1 cellular context compared by ENCODE assay signal in genomic region chr7:90613088-90613498, GRCh38.
TF ChIP-seq lines count a peak whose summit lies in the region.

No MANE protein-coding gene starts in this region.

TF ChIP-seq in GM12878, 131 proteins besides CTCF, POLR2A, EP300 and RAD21 (continued from another document and continues in another):
- TF ChIP-seq, protein P1, sequence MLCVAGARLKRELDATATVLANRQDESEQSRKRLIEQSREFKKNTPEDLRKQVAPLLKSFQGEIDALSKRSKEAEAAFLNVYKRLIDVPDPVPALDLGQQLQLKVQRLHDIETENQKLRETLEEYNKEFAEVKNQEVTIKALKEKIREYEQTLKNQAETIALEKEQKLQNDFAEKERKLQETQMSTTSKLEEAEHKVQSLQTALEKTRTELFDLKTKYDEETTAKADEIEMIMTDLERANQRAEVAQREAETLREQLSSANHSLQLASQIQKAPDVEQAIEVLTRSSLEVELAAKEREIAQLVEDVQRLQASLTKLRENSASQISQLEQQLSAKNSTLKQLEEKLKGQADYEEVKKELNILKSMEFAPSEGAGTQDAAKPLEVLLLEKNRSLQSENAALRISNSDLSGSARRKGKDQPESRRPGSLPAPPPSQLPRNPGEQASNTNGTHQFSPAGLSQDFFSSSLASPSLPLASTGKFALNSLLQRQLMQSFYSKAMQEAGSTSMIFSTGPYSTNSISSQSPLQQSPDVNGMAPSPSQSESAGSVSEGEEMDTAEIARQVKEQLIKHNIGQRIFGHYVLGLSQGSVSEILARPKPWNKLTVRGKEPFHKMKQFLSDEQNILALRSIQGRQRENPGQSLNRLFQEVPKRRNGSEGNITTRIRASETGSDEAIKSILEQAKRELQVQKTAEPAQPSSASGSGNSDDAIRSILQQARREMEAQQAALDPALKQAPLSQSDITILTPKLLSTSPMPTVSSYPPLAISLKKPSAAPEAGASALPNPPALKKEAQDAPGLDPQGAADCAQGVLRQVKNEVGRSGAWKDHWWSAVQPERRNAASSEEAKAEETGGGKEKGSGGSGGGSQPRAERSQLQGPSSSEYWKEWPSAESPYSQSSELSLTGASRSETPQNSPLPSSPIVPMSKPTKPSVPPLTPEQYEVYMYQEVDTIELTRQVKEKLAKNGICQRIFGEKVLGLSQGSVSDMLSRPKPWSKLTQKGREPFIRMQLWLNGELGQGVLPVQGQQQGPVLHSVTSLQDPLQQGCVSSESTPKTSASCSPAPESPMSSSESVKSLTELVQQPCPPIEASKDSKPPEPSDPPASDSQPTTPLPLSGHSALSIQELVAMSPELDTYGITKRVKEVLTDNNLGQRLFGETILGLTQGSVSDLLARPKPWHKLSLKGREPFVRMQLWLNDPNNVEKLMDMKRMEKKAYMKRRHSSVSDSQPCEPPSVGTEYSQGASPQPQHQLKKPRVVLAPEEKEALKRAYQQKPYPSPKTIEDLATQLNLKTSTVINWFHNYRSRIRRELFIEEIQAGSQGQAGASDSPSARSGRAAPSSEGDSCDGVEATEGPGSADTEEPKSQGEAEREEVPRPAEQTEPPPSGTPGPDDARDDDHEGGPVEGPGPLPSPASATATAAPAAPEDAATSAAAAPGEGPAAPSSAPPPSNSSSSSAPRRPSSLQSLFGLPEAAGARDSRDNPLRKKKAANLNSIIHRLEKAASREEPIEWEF (IDR thresholded peaks at IDR 0.05; ENCODE audit: insufficient replicate concordance, low read depth, low read length), result no peak
- TF ChIP-seq ZNF622 (IDR thresholded peaks at IDR 0.05), result no peak
- TF ChIP-seq ATF2 (IDR thresholded peaks at IDR 0.05; ENCODE audit: low read length), result peak; percentile 62
- TF ChIP-seq SREBF2 (IDR thresholded peaks at IDR 0.05; ENCODE audit: low read length), result no peak
- no peak for TF ChIP-seq E2F8 (IDR thresholded peaks at IDR 0.05; ENCODE audit: low read depth, partially characterized antibody)
- TF ChIP-seq CBFB (IDR thresholded peaks at IDR 0.05; ENCODE audit: low read depth), result peak; percentile 59; the same call in 1 of the 2 replicates
- TF ChIP-seq ZNF217 (IDR thresholded peaks at IDR 0.05), result no peak
- no peak for TF ChIP-seq PAX5 (IDR thresholded peaks at IDR 0.05; ENCODE audit: borderline replicate concordance, low read depth, low read length)
- no peak for TF ChIP-seq MAX (IDR thresholded peaks at IDR 0.05; ENCODE audit: low read depth, low read length)
- TF ChIP-seq, protein P2, sequence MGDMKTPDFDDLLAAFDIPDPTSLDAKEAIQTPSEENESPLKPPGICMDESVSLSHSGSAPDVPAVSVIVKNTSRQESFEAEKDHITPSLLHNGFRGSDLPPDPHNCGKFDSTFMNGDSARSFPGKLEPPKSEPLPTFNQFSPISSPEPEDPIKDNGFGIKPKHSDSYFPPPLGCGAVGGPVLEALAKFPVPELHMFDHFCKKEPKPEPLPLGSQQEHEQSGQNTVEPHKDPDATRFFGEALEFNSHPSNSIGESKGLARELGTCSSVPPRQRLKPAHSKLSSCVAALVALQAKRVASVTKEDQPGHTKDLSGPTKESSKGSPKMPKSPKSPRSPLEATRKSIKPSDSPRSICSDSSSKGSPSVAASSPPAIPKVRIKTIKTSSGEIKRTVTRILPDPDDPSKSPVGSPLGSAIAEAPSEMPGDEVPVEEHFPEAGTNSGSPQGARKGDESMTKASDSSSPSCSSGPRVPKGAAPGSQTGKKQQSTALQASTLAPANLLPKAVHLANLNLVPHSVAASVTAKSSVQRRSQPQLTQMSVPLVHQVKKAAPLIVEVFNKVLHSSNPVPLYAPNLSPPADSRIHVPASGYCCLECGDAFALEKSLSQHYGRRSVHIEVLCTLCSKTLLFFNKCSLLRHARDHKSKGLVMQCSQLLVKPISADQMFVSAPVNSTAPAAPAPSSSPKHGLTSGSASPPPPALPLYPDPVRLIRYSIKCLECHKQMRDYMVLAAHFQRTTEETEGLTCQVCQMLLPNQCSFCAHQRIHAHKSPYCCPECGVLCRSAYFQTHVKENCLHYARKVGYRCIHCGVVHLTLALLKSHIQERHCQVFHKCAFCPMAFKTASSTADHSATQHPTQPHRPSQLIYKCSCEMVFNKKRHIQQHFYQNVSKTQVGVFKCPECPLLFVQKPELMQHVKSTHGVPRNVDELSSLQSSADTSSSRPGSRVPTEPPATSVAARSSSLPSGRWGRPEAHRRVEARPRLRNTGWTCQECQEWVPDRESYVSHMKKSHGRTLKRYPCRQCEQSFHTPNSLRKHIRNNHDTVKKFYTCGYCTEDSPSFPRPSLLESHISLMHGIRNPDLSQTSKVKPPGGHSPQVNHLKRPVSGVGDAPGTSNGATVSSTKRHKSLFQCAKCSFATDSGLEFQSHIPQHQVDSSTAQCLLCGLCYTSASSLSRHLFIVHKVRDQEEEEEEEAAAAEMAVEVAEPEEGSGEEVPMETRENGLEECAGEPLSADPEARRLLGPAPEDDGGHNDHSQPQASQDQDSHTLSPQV (IDR thresholded peaks at IDR 0.05), result no peak
- TF ChIP-seq RBBP5 (conservative IDR thresholded peaks at IDR 0.05), result no peak
- no peak for TF ChIP-seq POLR2AphosphoS5 (IDR thresholded peaks at IDR 0.05; ENCODE audit: low read length)
- TF ChIP-seq IRF5 (IDR thresholded peaks at IDR 0.05; ENCODE audit: borderline replicate concordance), result no peak
- TF ChIP-seq ZBTB33 (IDR thresholded peaks at IDR 0.05), result no peak
- TF ChIP-seq ZBTB4 (CRISPR knock-in tag; IDR thresholded peaks at IDR 0.05), result no peak
- TF ChIP-seq ASH2L (IDR thresholded peaks at IDR 0.05; ENCODE audit: borderline replicate concordance, low read depth), result no peak
- peak; percentile 61 for TF ChIP-seq NR2F1 (conservative IDR thresholded peaks at IDR 0.05)
- no peak for TF ChIP-seq MYB (IDR thresholded peaks at IDR 0.05; ENCODE audit: borderline replicate concordance, low read depth, low read length)
- TF ChIP-seq, protein P3, sequence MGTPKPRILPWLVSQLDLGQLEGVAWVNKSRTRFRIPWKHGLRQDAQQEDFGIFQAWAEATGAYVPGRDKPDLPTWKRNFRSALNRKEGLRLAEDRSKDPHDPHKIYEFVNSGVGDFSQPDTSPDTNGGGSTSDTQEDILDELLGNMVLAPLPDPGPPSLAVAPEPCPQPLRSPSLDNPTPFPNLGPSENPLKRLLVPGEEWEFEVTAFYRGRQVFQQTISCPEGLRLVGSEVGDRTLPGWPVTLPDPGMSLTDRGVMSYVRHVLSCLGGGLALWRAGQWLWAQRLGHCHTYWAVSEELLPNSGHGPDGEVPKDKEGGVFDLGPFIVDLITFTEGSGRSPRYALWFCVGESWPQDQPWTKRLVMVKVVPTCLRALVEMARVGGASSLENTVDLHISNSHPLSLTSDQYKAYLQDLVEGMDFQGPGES (IDR thresholded peaks at IDR 0.05), result no peak
- peak; percentile 57 for TF ChIP-seq RELB (IDR thresholded peaks at IDR 0.05; ENCODE audit: low read depth)
- no peak for TF ChIP-seq YBX1 (IDR thresholded peaks at IDR 0.05)
- TF ChIP-seq IKZF1 (conservative IDR thresholded peaks at IDR 0.05), result peak; percentile 79
- TF ChIP-seq, protein P4, sequence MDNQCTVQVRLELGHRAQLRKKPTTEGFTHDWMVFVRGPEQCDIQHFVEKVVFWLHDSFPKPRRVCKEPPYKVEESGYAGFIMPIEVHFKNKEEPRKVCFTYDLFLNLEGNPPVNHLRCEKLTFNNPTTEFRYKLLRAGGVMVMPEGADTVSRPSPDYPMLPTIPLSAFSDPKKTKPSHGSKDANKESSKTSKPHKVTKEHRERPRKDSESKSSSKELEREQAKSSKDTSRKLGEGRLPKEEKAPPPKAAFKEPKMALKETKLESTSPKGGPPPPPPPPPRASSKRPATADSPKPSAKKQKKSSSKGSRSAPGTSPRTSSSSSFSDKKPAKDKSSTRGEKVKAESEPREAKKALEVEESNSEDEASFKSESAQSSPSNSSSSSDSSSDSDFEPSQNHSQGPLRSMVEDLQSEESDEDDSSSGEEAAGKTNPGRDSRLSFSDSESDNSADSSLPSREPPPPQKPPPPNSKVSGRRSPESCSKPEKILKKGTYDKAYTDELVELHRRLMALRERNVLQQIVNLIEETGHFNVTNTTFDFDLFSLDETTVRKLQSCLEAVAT (IDR thresholded peaks at IDR 0.05), result no peak
